Comparison of ENCODE assay signal across 9 cellular contexts in genomic region chr5:55037046-55037771, GRCh38. TPM values are rescaled to one million over a fixed set of nuclear protein-coding genes. Genes with fewer than 3 reads are reported as not detected.
A peak's percentile ranks its signal among the peaks of the same experiment; 100 is the strongest.
DNase-seq lines count a peak whose midpoint lies in the region; ATAC-seq and TF ChIP-seq lines count a peak whose summit lies in the region.
"Had no signal": no experiment of that assay in that cellular context is flagged by ENCODE, and none has a peak within 500 bp of the region (broad histone marks: within the 10 kb centered on the region; RNA-seq: fewer than 3 reads in every experiment).

No MANE protein-coding gene starts in this region.

- no peak overlapping the region for H3K27ac ChIP-seq in substantia nigra (ENCODE audit: low read depth, low read length, poor library complexity, severe bottlenecking)
- H3K27ac ChIP-seq: adrenal gland had no signal

- CTCF ChIA-PET in activated CD4-positive, alpha-beta memory T cell treated with anti-CD3 and anti-CD28 coated beads for 36 hours (lab: Charles Lee), result interaction anchor here (0.6 to 3.1 kb wide), 15 partner anchors 9 to 168 kb away, joined by 3 to 24 read pairs (median 4); partner anchors contain the start of gene GZMA

- peaks cover 29% of the 10 kb centered on the region for H3K4me1 Mint-ChIP-seq in activated CD4-positive, alpha-beta memory T cell treated with anti-CD3 and anti-CD28 coated beads for 36 hours (ENCODE audit: low read depth)

- POLR2A ChIA-PET in activated CD4-positive, alpha-beta memory T cell treated with anti-CD3 and anti-CD28 coated beads for 36 hours (lab: Charles Lee), result interaction anchor here (0.8 to 1.9 kb wide), 10 partner anchors 10 to 105 kb away, joined by 3 to 20 read pairs (median 5); partner anchors contain the start of genes GZMA and GZMK

- no peaks in the 10 kb centered on the region for H3K36me3 ChIP-seq in H7 (replicated peaks; ENCODE audit: control insufficient read depth, insufficient read depth, low read length)
- H3K36me3 ChIP-seq: adrenal gland had no signal

- ATAC-seq in HG02642 (IDR thresholded peaks at IDR 0.05; ENCODE audit: poor library complexity, unreplicated experiment) (no peak), HG03571 (IDR thresholded peaks at IDR 0.05; ENCODE audit: unreplicated experiment) (no peak)

- H3K4me3 ChIP-seq in H7 (ENCODE audit: insufficient read depth, low read depth, low read length), result no peak overlapping the region
- no peak overlapping the region for H3K4me3 ChIP-seq in fibroblast of the aortic adventitia (ENCODE audit: low read depth, low read length)
- H3K4me3 ChIP-seq: adrenal gland had no signal

- peak overlapping the region; percentile 89 for H3K27ac Mint-ChIP-seq in activated CD4-positive, alpha-beta memory T cell treated with anti-CD3 and anti-CD28 coated beads for 36 hours

- DNase-seq in H7 (peak; percentile 59), fibroblast of the aortic adventitia (ENCODE audit: low read depth) (peak; percentile 22), substantia nigra (lab: John Stamatoyannopoulos, UW) (no peak), DMS153 treated with DMSO at 0.1 percent for 48 hours (lab: John Stamatoyannopoulos, UW; ENCODE audit: unreplicated experiment) (no peak)
- peak; percentile 89 for DNase-seq in activated CD4-positive, alpha-beta memory T cell treated with anti-CD3 and anti-CD28 coated beads for 36 hours
- DNase-seq in stimulated activated CD8-positive, alpha-beta memory T cell treated with anti-CD3 and anti-CD28 coated beads, Interleukin-2, amount 100 ng/mL, for 1 hour (ENCODE audit: low read depth in 2 of 2), result peak; percentile 23 to 24

- peak overlapping the region; percentile 45 for H3K4me3 Mint-ChIP-seq in activated CD4-positive, alpha-beta memory T cell treated with anti-CD3 and anti-CD28 coated beads for 36 hours

- H3K27me3 Mint-ChIP-seq in activated CD4-positive, alpha-beta memory T cell treated with anti-CD3 and anti-CD28 coated beads for 36 hours, result no peaks in the 10 kb centered on the region

- H3K36me3 Mint-ChIP-seq in activated CD4-positive, alpha-beta memory T cell treated with anti-CD3 and anti-CD28 coated beads for 36 hours, result no peaks in the 10 kb centered on the region

- intact Hi-C loops in activated CD4-positive, alpha-beta memory T cell treated with anti-CD3 and anti-CD28 coated beads for 36 hours (cut with micrococcal nuclease), result loop anchor here (1.0 to 2.0 kb wide), 7 partner anchors 10 to 384 kb away; partner anchors contain the start of gene GZMA

- H3K9me3 Mint-ChIP-seq in activated CD4-positive, alpha-beta memory T cell treated with anti-CD3 and anti-CD28 coated beads for 36 hours, result no peaks in the 10 kb centered on the region

- H3K27me3 ChIP-seq in H7 (ENCODE audit: control insufficient read depth, insufficient read depth, low read length), result no peaks in the 10 kb centered on the region
- H3K27me3 ChIP-seq: adrenal gland had no signal

- TF ChIP-seq CTCF in fibroblast of the aortic adventitia (IDR thresholded peaks at IDR 0.05; ENCODE audit: insufficient read depth, low read length), result peak; percentile 15

RNA-seq across cellular contexts. Expression of gene GZMK, which starts 13.2 kb away (rescaled TPM):
- not detected in 2 replicates for total RNA-seq in H7 (2014; rRNA removed; shearing (Covaris generic))
- 1 to 10 TPM; 1.8 TPM for total RNA-seq in activated CD4-positive, alpha-beta memory T cell treated with anti-CD3 and anti-CD28 coated beads for 36 hours
- not detected in 2 replicates for total RNA-seq in fibroblast of the aortic adventitia (ENCODE audit: low replicate concordance)

RNA-seq across cellular contexts. Expression of gene ESM1, which starts 51.8 kb away (rescaled TPM):
- total RNA-seq in H7 (2014; rRNA removed; shearing (Covaris generic)), result not detected in 2 replicates
- under 1 TPM; 0.45 to 0.56 TPM for total RNA-seq in activated CD4-positive, alpha-beta memory T cell treated with anti-CD3 and anti-CD28 coated beads for 36 hours
- 1.1 and 19.6 TPM in 2 replicates for total RNA-seq in fibroblast of the aortic adventitia (ENCODE audit: low replicate concordance)

Comparison
In these comparisons a context has a peak if more than half of its experiments do, and no peak if none do; other contexts are left out.
1. DNase-seq: peak in H7 (single experiment), activated CD4-positive, alpha-beta memory T cell treated with anti-CD3 and anti-CD28 coated beads for 36 hours (single experiment), fibroblast of the aortic adventitia (single experiment) and stimulated activated CD8-positive, alpha-beta memory T cell treated with anti-CD3 and anti-CD28 coated beads, Interleukin-2, amount 100 ng/mL, for 1 hour (2 of 2); none in substantia nigra (0 of 49) and DMS153 treated with DMSO at 0.1 percent for 48 hours (single experiment).